1 cellular context compared by ENCODE assay signal in the genomic region with DNA sequence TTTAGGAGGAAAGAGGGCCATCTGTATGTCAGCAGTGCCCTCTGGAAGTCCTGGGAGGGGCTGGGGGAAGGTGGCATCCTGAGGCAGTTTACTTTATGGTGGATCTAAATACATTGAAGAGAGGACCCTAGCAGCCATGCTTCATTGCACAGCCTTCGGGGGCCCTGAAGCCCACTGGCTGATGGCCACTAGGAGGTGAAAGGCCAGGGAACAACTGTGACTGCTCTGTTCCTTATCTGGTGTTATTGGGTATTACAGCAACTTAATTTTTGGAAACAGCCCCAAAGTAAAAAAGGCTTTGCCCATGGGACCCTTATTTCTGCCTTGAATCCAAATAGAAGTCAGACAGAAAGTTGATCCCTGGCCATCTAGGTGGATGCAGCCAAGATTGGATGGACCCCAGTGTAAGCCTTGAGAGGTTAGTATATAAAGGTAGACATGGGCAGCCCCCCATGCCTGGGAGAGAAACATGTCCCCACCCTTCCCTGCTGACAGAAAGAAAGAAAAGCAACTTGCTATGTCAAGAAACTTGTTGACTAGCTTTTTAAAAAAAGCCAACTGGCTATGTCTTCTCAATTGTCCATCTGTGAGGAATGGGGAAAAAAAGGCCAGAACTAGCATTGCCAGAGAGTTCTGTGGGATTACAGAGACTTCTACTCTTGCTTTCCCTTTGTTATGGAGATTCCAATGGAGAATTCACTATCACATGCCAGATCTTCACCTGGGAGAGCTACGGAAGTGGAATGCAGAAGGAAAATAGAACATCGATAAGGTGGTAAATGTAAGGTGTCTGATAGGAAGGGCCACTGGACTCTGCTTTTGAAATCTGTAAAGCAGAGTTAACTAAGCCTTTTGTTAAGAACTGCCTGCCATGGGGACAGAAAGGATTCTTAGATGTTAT.
TF ChIP-seq lines count a peak whose summit lies in the region.

No MANE protein-coding gene starts in this region.

TF ChIP-seq in GM23338, 12 proteins besides CTCF, POLR2A, EP300 and RAD21:
- TF ChIP-seq ZNF462 (CRISPR knock-in tag; IDR thresholded peaks at IDR 0.05), result peak; percentile 77; the same call in 1 of the 2 replicates
- TF ChIP-seq ZNF114 (CRISPR knock-in tag; IDR thresholded peaks at IDR 0.05), result no peak
- TF ChIP-seq, protein P1, sequence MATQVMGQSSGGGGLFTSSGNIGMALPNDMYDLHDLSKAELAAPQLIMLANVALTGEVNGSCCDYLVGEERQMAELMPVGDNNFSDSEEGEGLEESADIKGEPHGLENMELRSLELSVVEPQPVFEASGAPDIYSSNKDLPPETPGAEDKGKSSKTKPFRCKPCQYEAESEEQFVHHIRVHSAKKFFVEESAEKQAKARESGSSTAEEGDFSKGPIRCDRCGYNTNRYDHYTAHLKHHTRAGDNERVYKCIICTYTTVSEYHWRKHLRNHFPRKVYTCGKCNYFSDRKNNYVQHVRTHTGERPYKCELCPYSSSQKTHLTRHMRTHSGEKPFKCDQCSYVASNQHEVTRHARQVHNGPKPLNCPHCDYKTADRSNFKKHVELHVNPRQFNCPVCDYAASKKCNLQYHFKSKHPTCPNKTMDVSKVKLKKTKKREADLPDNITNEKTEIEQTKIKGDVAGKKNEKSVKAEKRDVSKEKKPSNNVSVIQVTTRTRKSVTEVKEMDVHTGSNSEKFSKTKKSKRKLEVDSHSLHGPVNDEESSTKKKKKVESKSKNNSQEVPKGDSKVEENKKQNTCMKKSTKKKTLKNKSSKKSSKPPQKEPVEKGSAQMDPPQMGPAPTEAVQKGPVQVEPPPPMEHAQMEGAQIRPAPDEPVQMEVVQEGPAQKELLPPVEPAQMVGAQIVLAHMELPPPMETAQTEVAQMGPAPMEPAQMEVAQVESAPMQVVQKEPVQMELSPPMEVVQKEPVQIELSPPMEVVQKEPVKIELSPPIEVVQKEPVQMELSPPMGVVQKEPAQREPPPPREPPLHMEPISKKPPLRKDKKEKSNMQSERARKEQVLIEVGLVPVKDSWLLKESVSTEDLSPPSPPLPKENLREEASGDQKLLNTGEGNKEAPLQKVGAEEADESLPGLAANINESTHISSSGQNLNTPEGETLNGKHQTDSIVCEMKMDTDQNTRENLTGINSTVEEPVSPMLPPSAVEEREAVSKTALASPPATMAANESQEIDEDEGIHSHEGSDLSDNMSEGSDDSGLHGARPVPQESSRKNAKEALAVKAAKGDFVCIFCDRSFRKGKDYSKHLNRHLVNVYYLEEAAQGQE (IDR thresholded peaks at IDR 0.05; ENCODE audit: unreplicated experiment), result no peak
- no peak for TF ChIP-seq STAT1 (IDR thresholded peaks at IDR 0.05; ENCODE audit: unreplicated experiment)
